Comparison of ENCODE assay signal across 13 cellular contexts in genomic region chr6:45899683-45899946, GRCh38.
DNase-seq lines count a peak whose midpoint lies in the region; ATAC-seq and TF ChIP-seq lines count a peak whose summit lies in the region.
"Had no signal": no experiment of that assay in that cellular context is flagged by ENCODE, and none has a peak within 500 bp of the region (broad histone marks: within the 10 kb centered on the region; RNA-seq: fewer than 3 reads in every experiment).

No MANE protein-coding gene starts in this region.

- 58% methylated on average over 4 of the region's 4 CpGs for WGBS in right cardiac atrium
- WGBS in psoas muscle, 3 donors: 68 to 86% (median 72%) methylated on average over 4 of the region's 4 CpGs

- H3K9me3 ChIP-seq in right cardiac atrium (ENCODE audit: control insufficient read depth, low read length) (no peaks in the 10 kb centered on the region), iPS-20b (ENCODE audit: insufficient read depth, low read depth, low read length) (no peaks in the 10 kb centered on the region), psoas muscle (no peaks in the 10 kb centered on the region)

- H3K4me3 ChIP-seq in right cardiac atrium (ENCODE audit: low read length) (no peak overlapping the region), iPS-20b (ENCODE audit: low read length) (no peak overlapping the region), psoas muscle (no peak overlapping the region)
- H3K4me3 ChIP-seq: GM23248 had no signal

- peaks cover 6% of the 10 kb centered on the region for H3K4me1 ChIP-seq in right cardiac atrium (ENCODE audit: control insufficient read depth, insufficient read depth, low read length)
- H3K4me1 ChIP-seq in iPS-20b (ENCODE audit: insufficient read depth, low read length): peaks cover 37% of the 10 kb centered on the region
- H3K4me1 ChIP-seq in psoas muscle: peaks cover 44% of the 10 kb centered on the region

- peak overlapping the region; percentile 84 for H3K27ac ChIP-seq in right cardiac atrium (ENCODE audit: low read length)
- H3K27ac ChIP-seq in iPS-20b (ENCODE audit: low read length): peak overlapping the region; percentile 22
- H3K27ac ChIP-seq in psoas muscle: peak overlapping the region; percentile 53
- H3K27ac ChIP-seq: GM23248 had no signal

- H3K36me3 ChIP-seq in iPS-20b (ENCODE audit: insufficient read depth, low read depth, low read length) (no peaks in the 10 kb centered on the region), psoas muscle (ENCODE audit: insufficient read depth in 1 of 2, low read depth in 1 of 2) (peaks cover 0 to 41% of the 10 kb centered on the region in 2 donors)

- no peak for TF ChIP-seq CTCF in psoas muscle (IDR thresholded peaks at IDR 0.05)
- TF ChIP-seq CTCF in GM13976 (IDR thresholded peaks at IDR 0.05; ENCODE audit: borderline replicate concordance, control extremely low read depth, extremely low read depth, insufficient read depth, missing control alignments): no peak

- ATAC-seq in right cardiac atrium (no peak), left cardiac atrium (no peak), psoas muscle (no peak), GM18519 (IDR thresholded peaks at IDR 0.05; ENCODE audit: low FRiP score, unreplicated experiment) (no peak), HG02678 (IDR thresholded peaks at IDR 0.05; ENCODE audit: unreplicated experiment) (no peak)

- H3K27me3 ChIP-seq in right cardiac atrium (ENCODE audit: control insufficient read depth, insufficient read depth) (no peaks in the 10 kb centered on the region), iPS-20b (ENCODE audit: insufficient read depth, low read length) (peaks cover 28% of the 10 kb centered on the region), psoas muscle (ENCODE audit: insufficient read depth in 3 of 3, low read length in 2 of 3) (no peaks in the 10 kb centered on the region)

- no peak overlapping the region for H3K9ac ChIP-seq in iPS-20b (ENCODE audit: low read depth, low read length)
- H3K9ac ChIP-seq: GM23248 had no signal

- DNase-seq in right cardiac atrium: no peak
- no peak for DNase-seq in left cardiac atrium
- DNase-seq in psoas muscle: no peak
- DNase-seq in GM13976 (ENCODE audit: low spot score): no peak
- DNase-seq: C1 segment of cervical spinal cord; Calu3; CD4-positive, alpha-beta T cell; DMS 273 treated with DMSO at 0.1 percent for 48 hours; H9 had no signal

- in situ Hi-C loops in GM13976 (cut with MboI; ENCODE audit: low sequenced_read_pairs, unreplicated experiment): no loop called here

- intact Hi-C loops in right cardiac atrium (cut with DNase I): no loop called here
- intact Hi-C loops in left cardiac atrium (cut with DNase I): no loop called here
- intact Hi-C loops in psoas muscle (cut with DNase I): no loop called here

Comparison
In these comparisons a context has a peak if more than half of its experiments do, and no peak if none do; other contexts are left out.
1. H3K27ac ChIP-seq: peak in every context shown above with its lines; median percentile 84 in right cardiac atrium; 53 in psoas muscle; 22 in iPS-20b.